In the genomic region with DNA sequence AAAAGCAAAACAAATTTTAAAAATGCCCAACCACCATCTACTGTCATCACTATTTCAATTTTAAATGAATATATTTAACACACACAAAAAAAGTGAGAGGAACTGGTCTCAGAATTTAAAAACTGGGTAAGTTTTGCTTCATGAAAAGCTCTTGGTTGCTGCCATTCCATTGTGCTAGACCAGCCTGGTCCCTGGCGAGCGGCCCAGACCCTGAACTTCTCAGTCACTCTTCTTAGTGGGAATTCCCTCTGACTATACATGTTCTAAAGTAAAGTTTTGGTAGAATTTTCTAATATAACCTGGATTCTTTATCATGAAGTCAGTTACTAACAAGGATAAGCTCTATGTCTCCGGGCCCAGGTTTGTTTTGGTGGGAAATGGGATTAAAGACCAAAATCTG, we compare ENCODE assay signal across 18 cellular contexts. TPM values are rescaled to one million over a fixed set of nuclear protein-coding genes. Genes with fewer than 3 reads are reported as not detected.
DNase-seq lines count a peak whose midpoint lies in the region; ATAC-seq and TF ChIP-seq lines count a peak whose summit lies in the region.
"Had no signal": no experiment of that assay in that cellular context is flagged by ENCODE, and none has a peak within 500 bp of the region (broad histone marks: within the 10 kb centered on the region; RNA-seq: fewer than 3 reads in every experiment).

No MANE protein-coding gene starts in this region.

- TF ChIP-seq CTCF in astrocyte of the spinal cord (IDR thresholded peaks at IDR 0.05; ENCODE audit: low read depth, low read length) = no peak

- in situ Hi-C loops in astrocyte of the spinal cord (cut with HindIII; ENCODE audit: low sequenced_read_pairs) = no loop called here

- DNase-seq in M059J (ENCODE audit: low read depth) = peak; percentile 55
- DNase-seq in astrocyte of the spinal cord (ENCODE audit: low read depth, low spot score) = peak; percentile 43
- peak; percentile 11 for DNase-seq in fibroblast of peridontal ligament (ENCODE audit: extremely low read depth)
- DNase-seq in activated CD8-positive, alpha-beta memory T cell treated with anti-CD3 and anti-CD28 coated beads, Interleukin-2, amount 50 U/mL, for 48 hours = no peak
- DNase-seq in activated CD4-positive, alpha-beta T cell treated with anti-CD3 and anti-CD28 coated beads for 1 hour = no peak
- no peak for DNase-seq in OCI-M2 (lab: John Stamatoyannopoulos, UW; ENCODE audit: unreplicated experiment)
- DNase-seq: COR-L47, Kasumi-1, MV-4-11, NCI-H1417, NCI-H2029, NCI-H2171 treated with DMSO at 0.1 percent for 48 hours, NCI-H748 treated with DMSO at 0.1 percent for 48 hours, PC-3, SJCRH30 had no signal

- ATAC-seq in GM21381 (IDR thresholded peaks at IDR 0.05; ENCODE audit: unreplicated experiment) = no peak
- ATAC-seq: GM23338, HCT116, PC-3 had no signal

- no peak overlapping the region for H3K4me3 ChIP-seq in astrocyte of the spinal cord (ENCODE audit: low read depth, low read length)
- H3K4me3 ChIP-seq: GM23338, SJCRH30 had no signal

RNA-seq across cellular contexts. Expression of gene TMEM177, which starts 34.8 kb away (rescaled TPM):
- total RNA-seq in M059J (2014; rRNA removed; shearing (Covaris generic)) = 10.3 and 13.3 TPM in 2 replicates

Comparison
In these comparisons a context has a peak if more than half of its experiments do, and no peak if none do; other contexts are left out.
1. DNase-seq: peak in M059J (single experiment), astrocyte of the spinal cord (single experiment) and fibroblast of peridontal ligament (single experiment); none in activated CD8-positive, alpha-beta memory T cell treated with anti-CD3 and anti-CD28 coated beads, Interleukin-2, amount 50 U/mL, for 48 hours (single experiment), activated CD4-positive, alpha-beta T cell treated with anti-CD3 and anti-CD28 coated beads for 1 hour (single experiment) and OCI-M2 (single experiment).